Comparison of ENCODE assay signal across 1 cellular context in genomic region chr12:30930238-30931010, GRCh38.
TF ChIP-seq lines count a peak whose summit lies in the region.

No MANE protein-coding gene starts in this region.

TF ChIP-seq in H1, 55 proteins besides CTCF, POLR2A, EP300 and RAD21:
- TF ChIP-seq SP1 (IDR thresholded peaks at IDR 0.05; ENCODE audit: low read depth, low read length) (no peak), BACH1 (IDR thresholded peaks at IDR 0.05; ENCODE audit: low read length) (no peak), MAFK (IDR thresholded peaks at IDR 0.05; ENCODE audit: low read depth, low read length) (no peak), RBBP5 (IDR thresholded peaks at IDR 0.05; ENCODE audit: borderline replicate concordance, low read depth, low read length) (no peak), KDM4A (IDR thresholded peaks at IDR 0.05; ENCODE audit: low read depth, low read length, severe bottlenecking) (no peak), CBX5 (IDR thresholded peaks at IDR 0.05; ENCODE audit: low read depth, low read length) (no peak), MAX (IDR thresholded peaks at IDR 0.05) (no peak), CHD1 (IDR thresholded peaks at IDR 0.05; ENCODE audit: low read depth, low read length) (no peak), POU5F1 (IDR thresholded peaks at IDR 0.05; ENCODE audit: low read depth, low read length) (no peak), CHD2 (IDR thresholded peaks at IDR 0.05; ENCODE audit: low read length) (no peak), NANOG (IDR thresholded peaks at IDR 0.05; ENCODE audit: insufficient read depth, low read depth, low read length, poor library complexity, severe bottlenecking) (no peak), GABPA (IDR thresholded peaks at IDR 0.05; ENCODE audit: borderline replicate concordance, insufficient read depth, low read length) (no peak), CREB1 (IDR thresholded peaks at IDR 0.05) (no peak), SUZ12 (IDR thresholded peaks at IDR 0.05; ENCODE audit: low read length) (no peak), TEAD4 (IDR thresholded peaks at IDR 0.05; ENCODE audit: low read depth, low read length) (no peak), CTBP2 (IDR thresholded peaks at IDR 0.05; ENCODE audit: borderline replicate concordance, insufficient read depth, insufficient read length, low read length) (no peak), RFX5 (IDR thresholded peaks at IDR 0.05; ENCODE audit: borderline replicate concordance, low read depth, low read length) (no peak), USF2 (IDR thresholded peaks at IDR 0.05; ENCODE audit: low read length) (no peak), ATF3 (IDR thresholded peaks at IDR 0.05; ENCODE audit: insufficient read depth, low read depth, low read length) (no peak), HDAC2 (IDR thresholded peaks at IDR 0.05; ENCODE audit: borderline replicate concordance in 1 of 2, low read depth in 2 of 2, low read length in 2 of 2) (no peak)
